ENCODE assay signal across 25 cellular contexts in the genomic region with DNA sequence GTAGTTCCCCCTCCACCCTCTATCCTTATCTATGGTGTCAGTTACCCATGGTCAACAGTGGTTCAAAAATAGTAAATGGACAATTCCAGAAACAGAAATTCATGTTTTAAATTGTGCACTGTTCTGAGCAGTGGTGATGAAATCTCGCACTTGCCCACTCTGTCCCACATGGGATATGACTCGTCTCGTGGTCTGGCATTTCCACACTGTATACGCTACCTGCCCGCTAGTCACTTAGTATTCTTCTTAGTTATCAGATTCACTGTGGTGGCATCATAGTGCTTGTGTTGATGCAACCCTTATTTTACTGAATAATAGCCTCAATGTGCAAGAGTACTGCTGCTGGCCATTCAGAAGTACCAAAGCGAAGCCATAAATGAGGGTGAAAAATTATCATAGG.
A peak's percentile ranks its signal among the peaks of the same experiment; 100 is the strongest.
DNase-seq lines count a peak whose midpoint lies in the region; ATAC-seq, FAIRE-seq and TF ChIP-seq lines count a peak whose summit lies in the region.
"Had no signal": no experiment of that assay in that cellular context is flagged by ENCODE, and none has a peak within 500 bp of the region (broad histone marks: within the 10 kb centered on the region; RNA-seq: fewer than 3 reads in every experiment).

No MANE protein-coding gene starts in this region.

- no peak overlapping the region for H3K27ac Mint-ChIP-seq in stimulated activated naive CD8-positive, alpha-beta T cell treated with anti-CD3 and anti-CD28 coated beads, Interleukin-15, amount 100 ng/mL, for 72 hours
- H3K27ac Mint-ChIP-seq: CD8-positive, alpha-beta T cell; endodermal cell; H9; nephron progenitor cell had no signal

- H3K27ac ChIP-seq in pancreas, result no peak overlapping the region
- H3K27ac ChIP-seq: ascending aorta, coronary artery, heart left ventricle, psoas muscle, skin epidermis, upper lobe of right lung had no signal

- H3K27me3 ChIP-seq in pancreas, result no peaks in the 10 kb centered on the region
- H3K27me3 ChIP-seq: ascending aorta, heart left ventricle, upper lobe of right lung had no signal

- H3K36me3 ChIP-seq in pancreas, result no peaks in the 10 kb centered on the region
- H3K36me3 ChIP-seq: ascending aorta, heart left ventricle, upper lobe of right lung had no signal

- no peaks in the 10 kb centered on the region for H3K27me3 Mint-ChIP-seq in stimulated activated naive CD8-positive, alpha-beta T cell treated with anti-CD3 and anti-CD28 coated beads, Interleukin-15, amount 100 ng/mL, for 72 hours

- no peaks in the 10 kb centered on the region for H3K9me3 ChIP-seq in pancreas
- H3K9me3 ChIP-seq: ascending aorta, heart left ventricle, psoas muscle, upper lobe of right lung had no signal

- no peaks in the 10 kb centered on the region for H3K9me3 Mint-ChIP-seq in stimulated activated naive CD8-positive, alpha-beta T cell treated with anti-CD3 and anti-CD28 coated beads, Interleukin-15, amount 100 ng/mL, for 72 hours
- H3K9me3 Mint-ChIP-seq: CD8-positive, alpha-beta T cell; endodermal cell; H9; nephron progenitor cell had no signal

- TF ChIP-seq CTCF in cardiac fibroblast (IDR thresholded peaks at IDR 0.05; ENCODE audit: low read depth, low read length) (no peak), pancreas (IDR thresholded peaks at IDR 0.05) (no peak)

- intact Hi-C loops in pancreas (cut with DNase I), result no loop called here

- no peaks in the 10 kb centered on the region for H3K4me1 Mint-ChIP-seq in stimulated activated naive CD8-positive, alpha-beta T cell treated with anti-CD3 and anti-CD28 coated beads, Interleukin-15, amount 100 ng/mL, for 72 hours
- H3K4me1 Mint-ChIP-seq: endodermal cell, H9, nephron progenitor cell had no signal

- DNase-seq in stimulated activated CD4-positive, alpha-beta T cell treated with anti-CD3 and anti-CD28 coated beads, Interleukin-15, amount 100 ng/mL, for 24 hours, result peak; percentile 7
- DNase-seq in stimulated activated CD4-positive, alpha-beta T cell treated with anti-CD3 and anti-CD28 coated beads, Interleukin-4, amount 100 ng/mL, for 4 hours, result no peak
- DNase-seq in NCI-H226 (peak; percentile 6), cardiac fibroblast (ENCODE audit: low read depth in 2 of 2) (peak; percentile 1 to 46), pancreas (no peak), COLO668 (lab: John Stamatoyannopoulos, UW; ENCODE audit: unreplicated experiment) (no peak)
- DNase-seq in stimulated activated naive CD8-positive, alpha-beta T cell treated with anti-CD3 and anti-CD28 coated beads, Interleukin-15, amount 100 ng/mL, for 72 hours, result no peak
- DNase-seq: CD8-positive, alpha-beta T cell; DMS53; endodermal cell; H9; heart left ventricle; midbrain; NCI-H526; nephron progenitor cell; psoas muscle; RPMI8226; stimulated activated CD4-positive, alpha-beta T cell treated with anti-CD3 and anti-CD28 coated beads, Interleukin-2, amount 100 ng/mL, for 48 hours; upper lobe of right lung had no signal

- no peaks in the 10 kb centered on the region for H3K4me1 ChIP-seq in pancreas
- H3K4me1 ChIP-seq: ascending aorta, heart left ventricle, psoas muscle, upper lobe of right lung had no signal

- H3K4me3 ChIP-seq in cardiac fibroblast (replicated peaks in 1 of 2; ENCODE audit: low read depth in 2 of 2, low read length in 2 of 2) (no peak overlapping the region), pancreas (no peak overlapping the region)
- H3K4me3 ChIP-seq: ascending aorta, coronary artery, heart left ventricle, psoas muscle, skin epidermis, upper lobe of right lung had no signal

- WGBS in pancreas, 2 donors, result 79 to 92% methylated on average over 6 of the region's 6 CpGs

- peak; percentile 88 for ATAC-seq in stimulated activated naive CD8-positive, alpha-beta T cell treated with anti-CD3 and anti-CD28 coated beads, Interleukin-15, amount 100 ng/mL, for 72 hours
- ATAC-seq in pancreas, result no peak
- no peak for ATAC-seq in GM18511 (IDR thresholded peaks at IDR 0.05; ENCODE audit: unreplicated experiment)
- ATAC-seq: CD8-positive, alpha-beta T cell; heart left ventricle; left lobe of liver; psoas muscle; SK-N-SH treated with all-trans-retinoic acid at 6 μM for 48 hours; upper lobe of right lung had no signal

- no peak overlapping the region for H3K4me3 Mint-ChIP-seq in stimulated activated naive CD8-positive, alpha-beta T cell treated with anti-CD3 and anti-CD28 coated beads, Interleukin-15, amount 100 ng/mL, for 72 hours
- H3K4me3 Mint-ChIP-seq: CD8-positive, alpha-beta T cell; endodermal cell; H9; nephron progenitor cell had no signal

- no peak for FAIRE-seq in pancreas (lab: Jason Lieb, UNC)

Comparison
In these comparisons a context has a peak if more than half of its experiments do, and no peak if none do; other contexts are left out.
1. DNase-seq: peak in stimulated activated CD4-positive, alpha-beta T cell treated with anti-CD3 and anti-CD28 coated beads, Interleukin-15, amount 100 ng/mL, for 24 hours (single experiment), NCI-H226 (single experiment) and cardiac fibroblast (2 of 2); none in stimulated activated CD4-positive, alpha-beta T cell treated with anti-CD3 and anti-CD28 coated beads, Interleukin-4, amount 100 ng/mL, for 4 hours (0 of 2), stimulated activated naive CD8-positive, alpha-beta T cell treated with anti-CD3 and anti-CD28 coated beads, Interleukin-15, amount 100 ng/mL, for 72 hours (0 of 2), pancreas (0 of 6) and COLO668 (single experiment).